In genomic region chr12:29427964-29428363, GRCh38 we compare ENCODE assay signal across 9 cellular contexts. TPM values are rescaled to one million over a fixed set of nuclear protein-coding genes. Genes with fewer than 3 reads are reported as not detected.
DNase-seq lines count a peak whose midpoint lies in the region; ATAC-seq and TF ChIP-seq lines count a peak whose summit lies in the region.
"Had no signal": no experiment of that assay in that cellular context is flagged by ENCODE, and none has a peak within 500 bp of the region (broad histone marks: within the 10 kb centered on the region; RNA-seq: fewer than 3 reads in every experiment).

No MANE protein-coding gene starts in this region.

- no peaks in the 10 kb centered on the region for H3K36me3 Mint-ChIP-seq in HFFc6 (ENCODE audit: low read depth)

- H3K4me1 Mint-ChIP-seq in HFFc6 (ENCODE audit: low read depth), result no peaks in the 10 kb centered on the region

- H3K9me3 Mint-ChIP-seq in HFFc6, result peaks cover 5% of the 10 kb centered on the region

- no peak overlapping the region for H3K27ac Mint-ChIP-seq in HFFc6

- H3K36me3 ChIP-seq in thyroid gland, result no peaks in the 10 kb centered on the region
- H3K36me3 ChIP-seq: BLaER1 had no signal

- peak; percentile 7 for DNase-seq in NCI-H82 (lab: John Stamatoyannopoulos, UW)
- no peak for DNase-seq in NCI-H82 treated with DMSO at 0.1 percent for 48 hours (lab: John Stamatoyannopoulos, UW; ENCODE audit: unreplicated experiment)
- DNase-seq in NOMO-1 (lab: John Stamatoyannopoulos, UW; ENCODE audit: unreplicated experiment in 2 of 2), result peak; percentile 88 to 93
- peak in 1 of 3 donors; percentile 21 for DNase-seq in right cardiac atrium
- no peak for DNase-seq in NCI-H2107 (lab: John Stamatoyannopoulos, UW)
- no peak for DNase-seq in HFFc6
- no peak for DNase-seq in thyroid gland

- H3K4me3 ChIP-seq in right cardiac atrium (ENCODE audit: low read length), result no peak overlapping the region
- H3K4me3 ChIP-seq in thyroid gland (replicated peaks in 1 of 3), result no peak overlapping the region
- H3K4me3 ChIP-seq: BLaER1 had no signal

- no peaks in the 10 kb centered on the region for H3K9me3 ChIP-seq in right cardiac atrium (ENCODE audit: control insufficient read depth, low read length)
- no peaks in the 10 kb centered on the region for H3K9me3 ChIP-seq in thyroid gland
- H3K9me3 ChIP-seq: BLaER1 had no signal

- H3K4me1 ChIP-seq in right cardiac atrium (ENCODE audit: control insufficient read depth, insufficient read depth, low read length) (peaks cover 2% of the 10 kb centered on the region), thyroid gland (no peaks in the 10 kb centered on the region)
- H3K4me1 ChIP-seq: BLaER1 had no signal

- TF ChIP-seq CTCF in HFFc6 (IDR thresholded peaks at IDR 0.05) (no peak), thyroid gland (IDR thresholded peaks at IDR 0.05) (no peak)

- peak; percentile 95 for ATAC-seq in HG02763 (IDR thresholded peaks at IDR 0.05; ENCODE audit: unreplicated experiment)
- ATAC-seq in right cardiac atrium, result peak; percentile 47 to 69

- intact Hi-C loops in right cardiac atrium (cut with DNase I) (no loop called here), thyroid gland (cut with DNase I) (no loop called here)

- no peaks in the 10 kb centered on the region for H3K27me3 ChIP-seq in right cardiac atrium (ENCODE audit: control insufficient read depth, insufficient read depth)
- H3K27me3 ChIP-seq in thyroid gland, result no peaks in the 10 kb centered on the region
- H3K27me3 ChIP-seq: BLaER1 had no signal

- 31% methylated on average over 4 of the region's 4 CpGs for WGBS in right cardiac atrium
- 75 to 76% methylated on average over 4 of the region's 4 CpGs for WGBS in thyroid gland, 2 donors

- H3K27ac ChIP-seq in right cardiac atrium (ENCODE audit: low read length) (no peak overlapping the region), thyroid gland (no peak overlapping the region)
- H3K27ac ChIP-seq: BLaER1 had no signal

- H3K4me3 Mint-ChIP-seq in HFFc6, result no peak overlapping the region

- no peak for TF ChIP-seq POLR2A in thyroid gland (IDR thresholded peaks at IDR 0.05)

- peaks cover 1% of the 10 kb centered on the region for H3K27me3 Mint-ChIP-seq in HFFc6 (ENCODE audit: insufficient read depth)

RNA-seq across cellular contexts. Expression of gene ERGIC2, which starts 47.0 kb away (rescaled TPM):
- total RNA-seq in right cardiac atrium, result 100 to 1,000 TPM in 2 of 4 donors, 10 to 100 TPM in 2; 83.1 to 111 (median 102) TPM
- 78.2 TPM for polyA plus RNA-seq in right cardiac atrium
- 100 to 1,000 TPM; 131 to 161 (median 152) TPM for total RNA-seq in HFFc6 (2021; fragmentation: NEBNext Ultra II Directional; extraction: Animal tissue kit (Norgen Biotek cat#: 25700))
- 10 to 100 TPM; 37.1 to 82.1 (median 62.4) TPM for total RNA-seq in thyroid gland

Comparison
In these comparisons a context has a peak if more than half of its experiments do, and no peak if none do; other contexts are left out.
1. DNase-seq: peak in NCI-H82 (single experiment) and NOMO-1 (2 of 2); none in NCI-H82 treated with DMSO at 0.1 percent for 48 hours (single experiment), NCI-H2107 (single experiment), HFFc6 (single experiment) and thyroid gland (0 of 2).